ENCODE assay signal across 19 cellular contexts in the genomic region with DNA sequence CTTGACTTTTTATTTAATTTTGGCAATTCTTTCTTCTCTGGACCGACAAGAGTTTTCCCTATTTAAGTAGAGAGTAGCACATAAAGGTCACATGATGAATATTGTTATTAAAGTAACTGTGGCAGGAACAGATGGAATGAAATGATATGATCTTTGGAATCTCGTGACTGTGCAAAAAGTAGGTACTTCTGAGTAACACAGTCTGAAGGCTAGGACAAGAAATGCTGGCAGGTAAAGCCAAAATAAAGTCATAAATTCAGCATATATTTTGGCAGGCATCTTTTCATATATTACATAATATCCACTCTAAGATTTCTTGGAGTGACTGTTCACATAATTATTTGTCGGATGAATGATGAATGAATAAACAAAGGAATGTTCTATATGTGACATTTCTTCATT.
DNase-seq lines count a peak whose midpoint lies in the region; ATAC-seq, FAIRE-seq and TF ChIP-seq lines count a peak whose summit lies in the region.
"Had no signal": no experiment of that assay in that cellular context is flagged by ENCODE, and none has a peak within 500 bp of the region (broad histone marks: within the 10 kb centered on the region; RNA-seq: fewer than 3 reads in every experiment).

No MANE protein-coding gene starts in this region.

- no peak overlapping the region for H3K14ac ChIP-seq in trophoblast cell (ENCODE audit: low read length)

- H3K79me1 ChIP-seq in trophoblast cell (ENCODE audit: low read length): no peaks in the 10 kb centered on the region

- H3K4ac ChIP-seq in trophoblast cell (ENCODE audit: low read depth, low read length): no peak overlapping the region

- no peak overlapping the region for H3K4me2 ChIP-seq in endothelial cell of umbilical vein (ENCODE audit: insufficient read depth, low read length)
- no peak overlapping the region for H3K4me2 ChIP-seq in trophoblast cell (ENCODE audit: low read length)

- TF ChIP-seq EP300 in upper lobe of left lung (IDR thresholded peaks at IDR 0.05): no peak

- no peak overlapping the region for H3K18ac ChIP-seq in trophoblast cell (ENCODE audit: low read length)

- no peak overlapping the region for H2BK5ac ChIP-seq in trophoblast cell (ENCODE audit: low read depth, low read length, poor library complexity)

- no peak for FAIRE-seq in endothelial cell of umbilical vein (lab: Jason Lieb, UNC)
- FAIRE-seq: GM19239 had no signal

- intact Hi-C loops in endothelial cell of umbilical vein (cut with micrococcal nuclease): no loop called here

- BruUV-seq in endothelial cell of umbilical vein (replicated peaks; lab: Mats Ljungman, UMichigan): no TSS peak

- no peak overlapping the region for H3K23ac ChIP-seq in trophoblast cell (ENCODE audit: low read length)

- no peak overlapping the region for H4K91ac ChIP-seq in trophoblast cell (ENCODE audit: low read depth, low read length)

- no CpG with 5 or more reads among the region's 3 CpGs for WGBS in trophoblast cell (ENCODE audit: extremely low coverage, insufficient coverage, insufficient read length)
- 31 to 45% methylated on average over 3 of the region's 3 CpGs for WGBS in upper lobe of left lung, 2 donors

- TF ChIP-seq POLR2A in endothelial cell of umbilical vein (IDR thresholded peaks at IDR 0.05; ENCODE audit: low read depth, low read length) (no peak), upper lobe of left lung (IDR thresholded peaks at IDR 0.05) (no peak)

- H3K4me3 ChIP-seq in RWPE2 (ENCODE audit: severe bottlenecking): no peak overlapping the region
- H3K4me3 ChIP-seq in endothelial cell of umbilical vein (replicated peaks in 1 of 3; ENCODE audit: insufficient read depth in 1 of 3, low read depth in 1 of 3, low read length in 3 of 3): no peak overlapping the region
- no peak overlapping the region for H3K4me3 ChIP-seq in trophoblast cell (ENCODE audit: low read depth, low read length)
- H3K4me3 ChIP-seq in upper lobe of left lung: no peak overlapping the region
- H3K4me3 ChIP-seq: SJSA1 had no signal

- H2BK120ac ChIP-seq in trophoblast cell (ENCODE audit: insufficient read depth, low read length, poor library complexity): no peak overlapping the region

- H3K9me3 ChIP-seq in RWPE2 (ENCODE audit: severe bottlenecking) (no peaks in the 10 kb centered on the region), endothelial cell of umbilical vein (replicated peaks; ENCODE audit: control insufficient read depth, insufficient read depth, low read length) (no peaks in the 10 kb centered on the region), trophoblast cell (ENCODE audit: insufficient read depth, low read depth, low read length) (no peaks in the 10 kb centered on the region), upper lobe of left lung (no peaks in the 10 kb centered on the region)
- H3K9me3 ChIP-seq: SJSA1 had no signal

- no peaks in the 10 kb centered on the region for H3K79me2 ChIP-seq in endothelial cell of umbilical vein (ENCODE audit: control insufficient read depth, insufficient read depth, low read length)
- H3K79me2 ChIP-seq in trophoblast cell (ENCODE audit: control insufficient read depth, insufficient read depth, low read length, poor library complexity): no peaks in the 10 kb centered on the region

- TF ChIP-seq CTCF in RWPE2 (IDR thresholded peaks at IDR 0.05; ENCODE audit: poor library complexity, severe bottlenecking) (no peak), endothelial cell of umbilical vein (IDR thresholded peaks at IDR 0.05; ENCODE audit: extremely low read depth in 1 of 2, insufficient read depth in 1 of 2, low read depth in 1 of 2, low read length in 2 of 2) (no peak), upper lobe of left lung (IDR thresholded peaks at IDR 0.05) (no peak)

- no peak overlapping the region for H2BK12ac ChIP-seq in trophoblast cell (ENCODE audit: low read length)

- CTCF ChIA-PET in endothelial cell of umbilical vein (lab: Charles Lee): no interaction called here

- dilution Hi-C loops in endothelial cell of umbilical vein (cut with MboI; ENCODE audit: extremely low pct_ligation_motif_present, low sequenced_read_pairs): no loop called here

- no peak overlapping the region for H4K8ac ChIP-seq in trophoblast cell (ENCODE audit: low read depth, low read length)

- peaks cover 4% of the 10 kb centered on the region for H3K4me1 ChIP-seq in RWPE2 (ENCODE audit: insufficient read depth, poor library complexity, severe bottlenecking)
- no peaks in the 10 kb centered on the region for H3K4me1 ChIP-seq in endothelial cell of umbilical vein (ENCODE audit: control insufficient read depth, extremely low read depth, insufficient read depth, low read length)
- peaks cover 0 to 5% of the 10 kb centered on the region in 2 experiments for H3K4me1 ChIP-seq in trophoblast cell (ENCODE audit: control insufficient read depth in 1 of 2, insufficient read depth in 2 of 2, low read length in 2 of 2)
- no peaks in the 10 kb centered on the region for H3K4me1 ChIP-seq in upper lobe of left lung
- H3K4me1 ChIP-seq: SJSA1 had no signal

- no peak overlapping the region for H2AFZ ChIP-seq in endothelial cell of umbilical vein (ENCODE audit: low read depth, low read length)
- H2AFZ ChIP-seq in trophoblast cell (ENCODE audit: insufficient read depth, low read length, poor library complexity): no peak overlapping the region

- DNase-seq in HCEC 1CT: peak; percentile 11
- no peak for DNase-seq in RWPE2 (ENCODE audit: low spot score)
- DNase-seq in endothelial cell of umbilical vein (ENCODE audit: low read depth, low spot score): peak; percentile 28
- DNase-seq in trophoblast cell: peak; percentile 55 to 90
- no peak for DNase-seq in upper lobe of left lung
- DNase-seq in MV-4-11 (lab: John Stamatoyannopoulos, UW): no peak
- DNase-seq: CD4-positive, CD25-positive, alpha-beta regulatory T cell; DND-41; H7; Kasumi-1; NCI-H1417 treated with DMSO at 0.1 percent for 48 hours; NCI-H1930; NCI-H510A; NCI-H82; PC-3; T-helper 1 cell had no signal

- H4K20me1 ChIP-seq in endothelial cell of umbilical vein (replicated peaks; ENCODE audit: control insufficient read depth, extremely low read depth, insufficient read depth, low read length): no peaks in the 10 kb centered on the region

- POLR2A ChIA-PET in endothelial cell of umbilical vein (lab: Charles Lee): no interaction called here

- ATAC-seq in RWPE2 (ENCODE audit: low read depth) (peak; percentile 48; the same call in 2 of the 3 replicates), GM19023 (IDR thresholded peaks at IDR 0.05; ENCODE audit: unreplicated experiment) (no peak), upper lobe of left lung (ENCODE audit: low FRiP score in 2 of 2) (no peak)
- ATAC-seq: PC-3 had no signal

- H3K9ac ChIP-seq in endothelial cell of umbilical vein (replicated peaks; ENCODE audit: extremely low read depth, insufficient read depth, low read length): no peak overlapping the region
- no peak overlapping the region for H3K9ac ChIP-seq in trophoblast cell (ENCODE audit: low read length)

- H4K12ac ChIP-seq in trophoblast cell (ENCODE audit: low read depth, low read length): no peak overlapping the region

- H3K27me3 ChIP-seq in RWPE2 (ENCODE audit: insufficient read depth, poor library complexity, severe bottlenecking) (no peaks in the 10 kb centered on the region), endothelial cell of umbilical vein (ENCODE audit: control insufficient read depth in 2 of 2, insufficient read depth in 2 of 2, low read length in 2 of 2) (no peaks in the 10 kb centered on the region), trophoblast cell (ENCODE audit: insufficient read depth, low read length) (no peaks in the 10 kb centered on the region), upper lobe of left lung (no peaks in the 10 kb centered on the region)
- H3K27me3 ChIP-seq: SJSA1 had no signal

- H3K36me3 ChIP-seq in RWPE2 (ENCODE audit: low read depth) (no peaks in the 10 kb centered on the region), endothelial cell of umbilical vein (ENCODE audit: control insufficient read depth in 2 of 2, extremely low read depth in 1 of 2, insufficient read depth in 2 of 2, low read length in 2 of 2) (no peaks in the 10 kb centered on the region), trophoblast cell (ENCODE audit: control insufficient read depth in 1 of 2, insufficient read depth in 2 of 2, low read length in 2 of 2) (no peaks in the 10 kb centered on the region), upper lobe of left lung (no peaks in the 10 kb centered on the region)
- H3K36me3 ChIP-seq: SJSA1 had no signal

- no peak overlapping the region for H2AK5ac ChIP-seq in trophoblast cell (ENCODE audit: low read length)

- H3K27ac ChIP-seq in RWPE2 (ENCODE audit: poor library complexity, severe bottlenecking) (peak overlapping the region; percentile 5), endothelial cell of umbilical vein (ENCODE audit: insufficient read depth, low read depth, low read length) (no peak overlapping the region), trophoblast cell (ENCODE audit: low read depth, low read length) (no peak overlapping the region), upper lobe of left lung (no peak overlapping the region)
- H3K27ac ChIP-seq: SJSA1 had no signal

- H3K9me1 ChIP-seq in endothelial cell of umbilical vein (replicated peaks; ENCODE audit: control insufficient read depth, extremely low read depth, insufficient read depth, low read length): no peaks in the 10 kb centered on the region

TF ChIP-seq in endothelial cell of umbilical vein, 7 proteins besides CTCF, POLR2A, EP300 and RAD21:
- TF ChIP-seq MYC (IDR thresholded peaks at IDR 0.05; ENCODE audit: low read depth, low read length) (no peak), JUN (IDR thresholded peaks at IDR 0.05; ENCODE audit: borderline replicate concordance, insufficient read depth, insufficient read length, low read depth) (no peak), FOS (IDR thresholded peaks at IDR 0.05; ENCODE audit: borderline replicate concordance, insufficient read depth, low read length) (no peak), POLR2AphosphoS5 (IDR thresholded peaks at IDR 0.05; ENCODE audit: insufficient read depth, low read depth, low read length) (no peak), GATA2 (IDR thresholded peaks at IDR 0.05; ENCODE audit: insufficient read depth, insufficient read length, low read depth, low read length) (no peak), EZH2 (IDR thresholded peaks at IDR 0.05; ENCODE audit: borderline replicate concordance, low read depth, low read length, severe bottlenecking) (no peak)
- TF ChIP-seq, protein P1, sequence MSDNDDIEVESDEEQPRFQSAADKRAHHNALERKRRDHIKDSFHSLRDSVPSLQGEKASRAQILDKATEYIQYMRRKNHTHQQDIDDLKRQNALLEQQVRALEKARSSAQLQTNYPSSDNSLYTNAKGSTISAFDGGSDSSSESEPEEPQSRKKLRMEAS (IDR thresholded peaks at IDR 0.05; ENCODE audit: insufficient read depth, insufficient read length): no peak

Comparison
In these comparisons a context has a peak if more than half of its experiments do, and no peak if none do; other contexts are left out.
1. DNase-seq: peak in HCEC 1CT (single experiment), endothelial cell of umbilical vein (single experiment) and trophoblast cell (2 of 2); none in RWPE2 (single experiment), upper lobe of left lung (0 of 2) and MV-4-11 (single experiment).